In genomic region chr2:45256173-45256866, GRCh38 we compare ENCODE assay signal across 1 cellular context.
TF ChIP-seq lines count a peak whose summit lies in the region.

No MANE protein-coding gene starts in this region.

TF ChIP-seq in IMR-90, 13 proteins besides CTCF, POLR2A, EP300 and RAD21:
- TF ChIP-seq CHD1 (IDR thresholded peaks at IDR 0.05; ENCODE audit: low read depth, low read length) (no peak), NFE2L2 (IDR thresholded peaks at IDR 0.05; ENCODE audit: low read depth, low read length) (no peak), USF2 (IDR thresholded peaks at IDR 0.05; ENCODE audit: low read depth, low read length) (no peak), RFX5 (IDR thresholded peaks at IDR 0.05; ENCODE audit: low read depth, low read length) (no peak), MXI1 (IDR thresholded peaks at IDR 0.05; ENCODE audit: borderline replicate concordance, low read depth, low read length) (no peak), MAZ (IDR thresholded peaks at IDR 0.05; ENCODE audit: borderline replicate concordance, low read depth, low read length) (no peak), MAFK (IDR thresholded peaks at IDR 0.05; ENCODE audit: low read depth, low read length) (no peak), CEBPB (IDR thresholded peaks at IDR 0.05; ENCODE audit: low read depth, low read length) (no peak), SMC3 (IDR thresholded peaks at IDR 0.05; ENCODE audit: low read depth, low read length) (no peak)
